Comparison of ENCODE assay signal across 14 cellular contexts in genomic region chr18:49565101-49565500, GRCh38. TPM values are rescaled to one million over a fixed set of nuclear protein-coding genes. Genes with fewer than 3 reads are reported as not detected.
DNase-seq lines count a peak whose midpoint lies in the region; ATAC-seq and TF ChIP-seq lines count a peak whose summit lies in the region.
"Had no signal": no experiment of that assay in that cellular context is flagged by ENCODE, and none has a peak within 500 bp of the region (broad histone marks: within the 10 kb centered on the region; RNA-seq: fewer than 3 reads in every experiment).

No MANE protein-coding gene starts in this region.

- peak; percentile 29 for DNase-seq in left kidney (ENCODE audit: low read depth, low spot score)
- no peak for DNase-seq in smooth muscle cell (lab: John Stamatoyannopoulos, UW; ENCODE audit: unreplicated experiment)
- no peak for DNase-seq in NCI-H226
- no peak for DNase-seq in HEK293T (ENCODE audit: extremely low spot score)
- DNase-seq: AML-193, DMS153, GOT3, NCI-H1048, NCI-H2081, NCI-H510A had no signal

- H3K79me2 ChIP-seq in OCI-LY3 (ENCODE audit: low read length) (no peaks in the 10 kb centered on the region), smooth muscle cell (ENCODE audit: low read depth) (peaks cover 21% of the 10 kb centered on the region)

- H3K4me2 ChIP-seq in OCI-LY3 (ENCODE audit: low read length), result peak overlapping the region; percentile 87
- peak overlapping the region; percentile 95 for H3K4me2 ChIP-seq in smooth muscle cell

- peak overlapping the region; percentile 69 for H3K4me3 ChIP-seq in OCI-LY3 (ENCODE audit: low read length)
- peak overlapping the region; percentile 20 for H3K4me3 ChIP-seq in endocrine pancreas (ENCODE audit: control insufficient read depth, insufficient read depth, low read length)
- H3K4me3 ChIP-seq in smooth muscle cell, result peak overlapping the region; percentile 58

- TF ChIP-seq CTCF in OCI-LY3 (IDR thresholded peaks at IDR 0.05; ENCODE audit: low read depth, low read length), result no peak
- no peak for TF ChIP-seq CTCF in smooth muscle cell (IDR thresholded peaks at IDR 0.05; ENCODE audit: borderline replicate concordance, insufficient read depth, poor library complexity, severe bottlenecking)

- H3K9me3 ChIP-seq in OCI-LY3 (ENCODE audit: insufficient read depth, low read length) (no peaks in the 10 kb centered on the region), endocrine pancreas (ENCODE audit: control insufficient read depth, low read length) (no peaks in the 10 kb centered on the region), smooth muscle cell (replicated peaks; ENCODE audit: low read depth) (no peaks in the 10 kb centered on the region)

- peaks cover 24% of the 10 kb centered on the region for H3K27me3 ChIP-seq in OCI-LY3 (ENCODE audit: low read depth, low read length)
- H3K27me3 ChIP-seq in endocrine pancreas (ENCODE audit: control insufficient read depth, insufficient read depth, low read length), result no peaks in the 10 kb centered on the region
- H3K27me3 ChIP-seq in smooth muscle cell (ENCODE audit: low read depth), result no peaks in the 10 kb centered on the region

- H2AFZ ChIP-seq in OCI-LY3 (ENCODE audit: low read depth, low read length), result peak overlapping the region; percentile 12
- H2AFZ ChIP-seq in smooth muscle cell (ENCODE audit: low read depth), result no peak overlapping the region

- 75% methylated on average over 9 of the region's 9 CpGs for WGBS in smooth muscle cell (ENCODE audit: low lambda C conversion rate)

- H3K36me3 ChIP-seq in OCI-LY3 (replicated peaks; ENCODE audit: low read depth, low read length) (no peaks in the 10 kb centered on the region), endocrine pancreas (ENCODE audit: control insufficient read depth, insufficient read depth, low read length) (no peaks in the 10 kb centered on the region), smooth muscle cell (ENCODE audit: low read depth) (no peaks in the 10 kb centered on the region)

- H4K20me1 ChIP-seq in OCI-LY3 (ENCODE audit: insufficient read depth, low read length) (no peaks in the 10 kb centered on the region), smooth muscle cell (ENCODE audit: low read depth) (peaks cover 32% of the 10 kb centered on the region)

- H3K4me1 ChIP-seq in OCI-LY3 (ENCODE audit: low read length) (peaks cover 47% of the 10 kb centered on the region), endocrine pancreas (ENCODE audit: control insufficient read depth, insufficient read depth, low read length) (no peaks in the 10 kb centered on the region), smooth muscle cell (ENCODE audit: low read depth) (peaks cover 22% of the 10 kb centered on the region)

- H3K27ac ChIP-seq in OCI-LY3 (ENCODE audit: low read length) (no peak overlapping the region), smooth muscle cell (ENCODE audit: low read depth) (no peak overlapping the region)

- no peak for ATAC-seq in GM19023 (IDR thresholded peaks at IDR 0.05; ENCODE audit: unreplicated experiment)

- CTCF ChIA-PET in HEK293T (lab: Yijun Ruan, JAX), result no interaction called here

- H3K9ac ChIP-seq in OCI-LY3 (ENCODE audit: low read length) (peak overlapping the region; percentile 20), endocrine pancreas (ENCODE audit: control insufficient read depth, insufficient read depth, low read length) (no peak overlapping the region), smooth muscle cell (ENCODE audit: low read depth) (no peak overlapping the region)

- POLR2A ChIA-PET in HEK293T (lab: Yijun Ruan, JAX), result no interaction called here

- H3F3A ChIP-seq in smooth muscle cell (ENCODE audit: low read depth), result no peaks in the 10 kb centered on the region

TF ChIP-seq in HEK293T, 16 proteins besides CTCF, POLR2A, EP300 and RAD21:
- TF ChIP-seq HDGF (IDR thresholded peaks at IDR 0.05; ENCODE audit: borderline replicate concordance) (no peak), FOXM1 (IDR thresholded peaks at IDR 0.05; ENCODE audit: borderline replicate concordance) (no peak), ELF4 (IDR thresholded peaks at IDR 0.05) (no peak), TARDBP (IDR thresholded peaks at IDR 0.05) (no peak), LEF1 (IDR thresholded peaks at IDR 0.05; ENCODE audit: borderline replicate concordance) (no peak), SP1 (IDR thresholded peaks at IDR 0.05) (no peak), SUZ12 (IDR thresholded peaks at IDR 0.05) (no peak), PKNOX1 (IDR thresholded peaks at IDR 0.05) (no peak), ZNF384 (IDR thresholded peaks at IDR 0.05) (no peak)

RNA-seq across cellular contexts. Expression of gene LIPG, which starts 3.2 kb away (rescaled TPM):
- 25.6 and 34.1 TPM in 2 replicates for total RNA-seq in smooth muscle cell
- 15.3 and 25.5 TPM in 2 replicates for polyA plus RNA-seq in smooth muscle cell
- polyA plus RNA-seq: CD14-positive monocyte had no signal
